ENCODE assay signal across 21 cellular contexts in genomic region chr9:37715991-37716505, GRCh38.
"Had no signal": no experiment of that assay in that cellular context is flagged by ENCODE, and none has a peak within 500 bp of the region (broad histone marks: within the 10 kb centered on the region; RNA-seq: fewer than 3 reads in every experiment).

No MANE protein-coding gene starts in this region.

- H3K9me3 ChIP-seq: MG63, SJSA1 had no signal

- H3K36me3 ChIP-seq: MG63, SJSA1 had no signal

- FAIRE-seq: HTR-8/SVneo, RCC 7860 had no signal

- H3K27me3 ChIP-seq: MG63, SJSA1 had no signal

- DNase-seq: KBM-7, MG63, NCI-H1092, NCI-H1105 treated with DMSO at 0.1 percent for 48 hours, NCI-H1417 treated with DMSO at 0.1 percent for 48 hours, NCI-H146, NCI-H1694 treated with DMSO at 0.1 percent for 48 hours, NCI-H1930, NCI-H2081, NCI-H2107, NCI-H2227 treated with DMSO at 0.1 percent for 48 hours, NCI-H524, NCI-H526 treated with DMSO at 0.1 percent for 48 hours, NCI-H774, Right ventricle myocardium superior, RPMI8226, SIG-M5 had no signal

- H3K4me1 ChIP-seq: SJSA1 had no signal

- H3K4me3 ChIP-seq: MG63, SJSA1, SK-N-MC had no signal
